11 cellular contexts compared by ENCODE assay signal in the genomic region with DNA sequence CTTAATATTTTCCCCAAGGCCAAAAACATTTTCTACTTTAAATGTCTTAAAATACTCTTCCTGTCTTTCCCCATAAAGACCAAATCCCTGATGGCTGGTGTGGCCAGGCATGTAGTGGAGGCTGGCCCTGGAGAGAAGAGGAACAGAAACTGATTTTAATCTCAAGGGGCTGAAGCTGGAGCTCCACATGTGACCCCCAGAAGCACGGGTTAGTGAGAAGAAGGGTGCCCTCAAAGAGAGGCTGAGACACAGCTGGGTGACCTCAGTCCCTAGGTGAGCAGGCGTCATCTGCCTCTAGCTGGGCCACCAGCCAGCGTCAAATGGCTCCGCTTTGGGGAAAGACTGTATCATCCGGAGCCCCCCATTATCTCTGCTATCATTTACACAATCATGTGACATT. TPM values are rescaled to one million over a fixed set of nuclear protein-coding genes. Genes with fewer than 3 reads are reported as not detected.
A peak's percentile ranks its signal among the peaks of the same experiment; 100 is the strongest.
DNase-seq lines count a peak whose midpoint lies in the region; ATAC-seq and TF ChIP-seq lines count a peak whose summit lies in the region.
"Had no signal": no experiment of that assay in that cellular context is flagged by ENCODE, and none has a peak within 500 bp of the region (broad histone marks: within the 10 kb centered on the region; RNA-seq: fewer than 3 reads in every experiment).

No MANE protein-coding gene starts in this region.

- TF ChIP-seq CTCF in HFFc6 (IDR thresholded peaks at IDR 0.05), result no peak

- H3K27me3 Mint-ChIP-seq in HFFc6 (ENCODE audit: insufficient read depth), result peaks cover 5% of the 10 kb centered on the region

- ATAC-seq in GM18861 (IDR thresholded peaks at IDR 0.05; ENCODE audit: unreplicated experiment) (peak; percentile 99), GM21619 (IDR thresholded peaks at IDR 0.05; ENCODE audit: unreplicated experiment) (peak; percentile 98), HG03280 (IDR thresholded peaks at IDR 0.05; ENCODE audit: unreplicated experiment) (peak; percentile 91)
- ATAC-seq: Panc1 had no signal

- no peaks in the 10 kb centered on the region; the same call in 1 of the 2 replicates for H3K9me3 Mint-ChIP-seq in HFFc6

- no peaks in the 10 kb centered on the region for H3K36me3 Mint-ChIP-seq in HFFc6 (ENCODE audit: low read depth)

- peaks cover 26% of the 10 kb centered on the region for H3K4me1 Mint-ChIP-seq in HFFc6 (ENCODE audit: low read depth)

- H3K4me3 Mint-ChIP-seq in HFFc6, result no peak overlapping the region

- no peak overlapping the region for H3K27ac Mint-ChIP-seq in HFFc6

- DNase-seq in germinal center (ENCODE audit: low spot score) (peak; percentile 84), DMS153 (lab: John Stamatoyannopoulos, UW) (no peak), activated gamma-delta T cell (lab: John Stamatoyannopoulos, UW) (no peak), HFFc6 (no peak)
- DNase-seq in central memory CD4-positive, alpha-beta T cell, result no peak
- DNase-seq: activated CD4-positive, alpha-beta T cell treated with anti-CD3 and anti-CD28 coated beads for 48 hours; right lobe of liver had no signal

RNA-seq across cellular contexts. Expression of a gene that starts 19.3 kb away (rescaled TPM):
- total RNA-seq in HFFc6 (2021; fragmentation: NEBNext Ultra II Directional; extraction: Animal tissue kit (Norgen Biotek cat#: 25700)), result 10 to 100 TPM; 24.6 to 28.5 (median 26.5) TPM
